1 cellular context compared by ENCODE assay signal in the genomic region with DNA sequence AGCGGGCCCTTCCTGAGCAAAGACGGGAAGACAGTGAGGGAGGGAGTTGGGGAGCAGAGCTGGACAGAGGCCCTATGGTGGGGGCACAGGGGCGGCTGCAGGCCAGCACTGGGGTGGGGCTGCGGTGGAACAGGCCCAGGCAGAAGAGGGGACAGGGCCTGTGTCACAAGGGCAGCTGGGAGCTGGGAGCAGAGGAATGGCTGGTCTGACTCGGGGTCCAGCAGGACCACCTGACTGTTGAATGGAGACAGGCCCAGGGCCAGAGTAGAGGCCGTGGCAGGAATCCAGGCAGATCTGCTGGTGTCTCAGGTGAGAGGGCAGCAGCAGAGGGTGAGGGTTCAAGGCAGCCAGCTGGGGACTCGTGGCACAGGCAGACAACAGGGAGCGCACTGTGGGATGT.
TF ChIP-seq lines count a peak whose summit lies in the region.

No MANE protein-coding gene starts in this region.

TF ChIP-seq in WTC11, 78 proteins besides CTCF, POLR2A, EP300 and RAD21 (continued from another document):
- TF ChIP-seq, protein P1, sequence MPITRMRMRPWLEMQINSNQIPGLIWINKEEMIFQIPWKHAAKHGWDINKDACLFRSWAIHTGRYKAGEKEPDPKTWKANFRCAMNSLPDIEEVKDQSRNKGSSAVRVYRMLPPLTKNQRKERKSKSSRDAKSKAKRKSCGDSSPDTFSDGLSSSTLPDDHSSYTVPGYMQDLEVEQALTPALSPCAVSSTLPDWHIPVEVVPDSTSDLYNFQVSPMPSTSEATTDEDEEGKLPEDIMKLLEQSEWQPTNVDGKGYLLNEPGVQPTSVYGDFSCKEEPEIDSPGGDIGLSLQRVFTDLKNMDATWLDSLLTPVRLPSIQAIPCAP (CRISPR knock-in tag; IDR thresholded peaks at IDR 0.05): no peak
- TF ChIP-seq, protein P2, sequence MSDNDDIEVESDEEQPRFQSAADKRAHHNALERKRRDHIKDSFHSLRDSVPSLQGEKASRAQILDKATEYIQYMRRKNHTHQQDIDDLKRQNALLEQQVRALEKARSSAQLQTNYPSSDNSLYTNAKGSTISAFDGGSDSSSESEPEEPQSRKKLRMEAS (CRISPR knock-in tag; IDR thresholded peaks at IDR 0.05): no peak
- TF ChIP-seq, protein P3, sequence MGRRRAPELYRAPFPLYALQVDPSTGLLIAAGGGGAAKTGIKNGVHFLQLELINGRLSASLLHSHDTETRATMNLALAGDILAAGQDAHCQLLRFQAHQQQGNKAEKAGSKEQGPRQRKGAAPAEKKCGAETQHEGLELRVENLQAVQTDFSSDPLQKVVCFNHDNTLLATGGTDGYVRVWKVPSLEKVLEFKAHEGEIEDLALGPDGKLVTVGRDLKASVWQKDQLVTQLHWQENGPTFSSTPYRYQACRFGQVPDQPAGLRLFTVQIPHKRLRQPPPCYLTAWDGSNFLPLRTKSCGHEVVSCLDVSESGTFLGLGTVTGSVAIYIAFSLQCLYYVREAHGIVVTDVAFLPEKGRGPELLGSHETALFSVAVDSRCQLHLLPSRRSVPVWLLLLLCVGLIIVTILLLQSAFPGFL (CRISPR knock-in tag; IDR thresholded peaks at IDR 0.05; ENCODE audit: borderline replicate concordance): no peak
- TF ChIP-seq NR3C1 (CRISPR knock-in tag; conservative IDR thresholded peaks at IDR 0.05; ENCODE audit: low read depth) (no peak), ELF4 (CRISPR knock-in tag; IDR thresholded peaks at IDR 0.05; ENCODE audit: low read depth) (no peak), FOXP1 (CRISPR knock-in tag; IDR thresholded peaks at IDR 0.05; ENCODE audit: borderline replicate concordance) (no peak)
- TF ChIP-seq, protein P4, sequence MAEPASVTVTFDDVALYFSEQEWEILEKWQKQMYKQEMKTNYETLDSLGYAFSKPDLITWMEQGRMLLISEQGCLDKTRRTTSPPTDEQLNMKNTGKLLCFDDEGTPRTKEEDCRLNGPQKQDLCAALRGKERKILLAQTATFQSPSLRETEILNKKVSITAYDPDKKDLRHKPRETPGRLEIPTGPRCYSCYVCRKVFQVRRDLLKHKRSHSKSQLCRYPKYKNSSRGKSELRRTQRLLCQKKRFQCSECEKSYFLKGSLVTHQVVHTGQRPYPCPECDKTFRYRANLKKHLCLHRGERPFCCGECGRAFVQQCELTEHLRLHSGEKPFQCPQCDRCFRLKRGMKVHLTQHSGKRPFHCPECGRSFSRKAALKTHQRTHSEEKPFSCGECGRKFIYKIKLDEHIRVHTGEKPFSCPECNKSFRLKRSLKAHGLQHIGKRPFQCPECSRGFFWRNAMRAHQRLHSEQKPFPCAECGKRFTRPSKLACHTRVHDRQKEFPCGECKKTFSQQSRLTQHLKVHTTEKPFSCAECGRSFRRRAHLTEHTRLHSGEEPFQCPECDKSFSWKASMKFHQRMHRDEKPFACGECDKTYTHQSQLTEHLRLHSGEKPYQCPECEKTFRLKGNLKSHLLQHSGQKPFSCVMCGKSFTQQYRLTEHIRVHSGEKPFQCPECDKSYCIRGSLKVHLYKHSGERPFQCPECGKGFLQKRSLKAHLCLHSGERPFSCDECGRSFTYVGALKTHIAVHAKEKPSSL (CRISPR knock-in tag; conservative IDR thresholded peaks at IDR 0.05): no peak
- TF ChIP-seq, protein P5, sequence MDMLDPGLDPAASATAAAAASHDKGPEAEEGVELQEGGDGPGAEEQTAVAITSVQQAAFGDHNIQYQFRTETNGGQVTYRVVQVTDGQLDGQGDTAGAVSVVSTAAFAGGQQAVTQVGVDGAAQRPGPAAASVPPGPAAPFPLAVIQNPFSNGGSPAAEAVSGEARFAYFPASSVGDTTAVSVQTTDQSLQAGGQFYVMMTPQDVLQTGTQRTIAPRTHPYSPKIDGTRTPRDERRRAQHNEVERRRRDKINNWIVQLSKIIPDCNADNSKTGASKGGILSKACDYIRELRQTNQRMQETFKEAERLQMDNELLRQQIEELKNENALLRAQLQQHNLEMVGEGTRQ (CRISPR knock-in tag; IDR thresholded peaks at IDR 0.05): no peak
TF ChIP-seq in WTC11: peak in this region for 0.
